In the genomic region with DNA sequence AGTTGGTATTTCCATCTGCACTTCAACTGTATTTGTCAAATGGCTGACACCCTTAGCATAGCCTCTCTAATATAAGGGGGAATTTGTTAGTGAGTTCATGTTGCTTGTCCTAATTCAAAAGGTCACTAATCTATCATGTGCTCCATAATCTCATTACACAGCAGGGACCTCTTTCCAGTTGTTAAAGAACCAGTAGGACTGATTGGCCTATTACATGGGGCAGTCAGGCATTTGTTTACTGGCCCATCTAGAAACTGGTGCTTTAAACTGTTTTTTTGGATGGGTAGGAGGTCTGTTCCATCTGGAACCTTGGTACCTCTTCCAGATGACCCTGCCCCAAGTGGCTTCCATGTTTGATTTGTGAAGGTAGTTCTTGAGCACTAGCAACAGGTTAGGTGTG, we compare ENCODE assay signal across 12 cellular contexts. TPM values are rescaled to one million over a fixed set of nuclear protein-coding genes. Genes with fewer than 3 reads are reported as not detected.
DNase-seq lines count a peak whose midpoint lies in the region; ATAC-seq and TF ChIP-seq lines count a peak whose summit lies in the region.
"Had no signal": no experiment of that assay in that cellular context is flagged by ENCODE, and none has a peak within 500 bp of the region (broad histone marks: within the 10 kb centered on the region; RNA-seq: fewer than 3 reads in every experiment).

No MANE protein-coding gene starts in this region.

- no peaks in the 10 kb centered on the region for H3F3A ChIP-seq in GM23338 (replicated peaks; ENCODE audit: low read depth)

- no peaks in the 10 kb centered on the region for H4K20me1 ChIP-seq in GM23338 (replicated peaks; ENCODE audit: insufficient read depth)

- no peaks in the 10 kb centered on the region for H3K9me3 Mint-ChIP-seq in GM23338

- H3K4me1 ChIP-seq in GM23338 (ENCODE audit: insufficient read depth) = peaks cover 15% of the 10 kb centered on the region

- DNase-seq in GM23338 (ENCODE audit: low spot score) (no peak), NCI-H146 treated with DMSO at 0.1 percent for 48 hours (lab: John Stamatoyannopoulos, UW; ENCODE audit: unreplicated experiment) (peak; percentile 69), SK-N-DZ (ENCODE audit: low spot score) (peak; percentile 15), posterior vena cava (ENCODE audit: low spot score) (no peak), NCI-H2029 treated with DMSO at 0.1 percent for 48 hours (lab: John Stamatoyannopoulos, UW) (no peak)
- DNase-seq: C1 segment of cervical spinal cord, NCI-H526 had no signal

- no peaks in the 10 kb centered on the region for H3K9me2 ChIP-seq in GM23338 (ENCODE audit: insufficient read depth)

- no peak overlapping the region for H3K4me3 Mint-ChIP-seq in GM23338

- no peaks in the 10 kb centered on the region for H3K27me3 ChIP-seq in GM23338 (ENCODE audit: insufficient read depth)
- no peaks in the 10 kb centered on the region for H3K27me3 ChIP-seq in layer of hippocampus (ENCODE audit: control insufficient read depth, insufficient read depth, low read length)

- H3K27me3 Mint-ChIP-seq in GM23338 (ENCODE audit: insufficient read depth, low read depth, poor library complexity) = no peaks in the 10 kb centered on the region

- peaks cover 37% of the 10 kb centered on the region for H3K4me1 Mint-ChIP-seq in GM23338

- no peaks in the 10 kb centered on the region for H3K36me3 Mint-ChIP-seq in GM23338 (ENCODE audit: low read depth)

- no peak for TF ChIP-seq CTCF in GM23338 (conservative IDR thresholded peaks at IDR 0.05; ENCODE audit: low read depth in 2 of 2)

- H3K4me2 ChIP-seq in GM23338 = no peak overlapping the region

- no peaks in the 10 kb centered on the region for H3K79me2 ChIP-seq in GM23338 (replicated peaks; ENCODE audit: insufficient read depth)

- no peak overlapping the region for H3K27ac Mint-ChIP-seq in GM23338

- peak; percentile 32 for ATAC-seq in GM23338
- ATAC-seq in GM19023 (IDR thresholded peaks at IDR 0.05; ENCODE audit: unreplicated experiment) = no peak

- no peaks in the 10 kb centered on the region for H3K36me3 ChIP-seq in GM23338 (ENCODE audit: insufficient read depth)
- H3K36me3 ChIP-seq: HAP-1, SJSA1 had no signal

- no peak overlapping the region for H2AFZ ChIP-seq in GM23338

- H3K27ac ChIP-seq in GM23338 (ENCODE audit: low read depth) (no peak overlapping the region), layer of hippocampus (ENCODE audit: low read depth, low read length) (peak overlapping the region; percentile 35)
- H3K27ac ChIP-seq: HL-60, SJSA1 had no signal

- no peak overlapping the region for H3K4me3 ChIP-seq in GM23338
- H3K4me3 ChIP-seq: HAP-1, SJSA1 had no signal

- intact Hi-C loops in posterior vena cava (cut with DNase I) = no loop called here

TF ChIP-seq in GM23338, 12 proteins besides CTCF, POLR2A, EP300 and RAD21:
- no peak for TF ChIP-seq ZNF331 (CRISPR knock-in tag; IDR thresholded peaks at IDR 0.05; ENCODE audit: low read depth)
- no peak for TF ChIP-seq CREB1 (CRISPR knock-in tag; IDR thresholded peaks at IDR 0.05; ENCODE audit: low read depth)
- TF ChIP-seq JUNB (IDR thresholded peaks at IDR 0.05; ENCODE audit: unreplicated experiment) = no peak

RNA-seq across cellular contexts. Expression of gene ANK2, which starts 11.4 kb away (rescaled TPM):
- total RNA-seq in GM23338 (2014; rRNA removed; shearing (Covaris generic)) = 23.8 and 40.4 TPM in 2 replicates
- polyA plus RNA-seq in GM23338 (2016; fragmentation: Nextera tagmentation; extraction: Ambion mirVana) = 7.3 and 7.7 TPM in 2 replicates
- 21.1 and 22.5 TPM in 2 replicates for polyA plus RNA-seq in SK-N-DZ (2014; cell fraction: cytosol; rRNA removed)
- 23.0 and 31.6 TPM in 2 replicates for polyA plus RNA-seq in SK-N-DZ (2014; cell fraction: nucleus; rRNA removed)
- 100 to 1,000 TPM; 161 to 163 TPM for total RNA-seq in posterior vena cava

Comparison
In these comparisons a context has a peak if more than half of its experiments do, and no peak if none do; other contexts are left out.
1. DNase-seq: peak in NCI-H146 treated with DMSO at 0.1 percent for 48 hours (single experiment) and SK-N-DZ (single experiment); none in GM23338 (single experiment), posterior vena cava (single experiment) and NCI-H2029 treated with DMSO at 0.1 percent for 48 hours (single experiment).